In the genomic region with DNA sequence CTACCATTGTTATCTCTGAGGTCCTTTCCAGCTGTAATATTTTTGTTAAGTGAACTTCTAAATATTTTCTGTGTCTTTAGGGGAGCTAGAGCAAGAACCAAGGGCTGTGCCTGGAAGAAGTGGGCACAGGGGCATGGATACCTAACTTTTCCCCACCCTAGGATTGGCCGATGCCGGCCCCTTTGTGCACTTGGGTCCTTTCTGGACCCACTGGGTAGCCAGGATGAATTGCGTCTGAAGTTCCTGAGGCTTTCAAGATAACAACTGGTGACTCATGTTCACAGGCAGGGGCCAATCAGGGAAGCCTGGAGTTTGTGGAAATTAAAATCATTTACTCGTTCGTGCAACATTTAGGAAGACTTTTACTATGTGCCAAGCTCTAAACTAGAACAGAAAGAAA, we compare ENCODE assay signal across 8 cellular contexts. TPM values are rescaled to one million over a fixed set of nuclear protein-coding genes. Genes with fewer than 3 reads are reported as not detected.
DNase-seq lines count a peak whose midpoint lies in the region; ATAC-seq and TF ChIP-seq lines count a peak whose summit lies in the region.

No MANE protein-coding gene starts in this region.

- H3K4me1 ChIP-seq in ACC112 (ENCODE audit: control insufficient read depth, insufficient read depth, low read length, unreplicated experiment) (peaks cover 7% of the 10 kb centered on the region), mucosa of rectum (ENCODE audit: control insufficient read depth in 2 of 2, insufficient read depth in 2 of 2, low read length in 2 of 2) (peaks cover 13% of the 10 kb centered on the region in 2 donors)

- H3K4me3 ChIP-seq in ACC112 (ENCODE audit: low read depth, low read length) (peak overlapping the region; percentile 100), HL-60 (replicated peaks; ENCODE audit: insufficient read depth, low read length) (peak overlapping the region; percentile 83), astrocyte of the cerebellum (ENCODE audit: low read depth, low read length) (peak overlapping the region; percentile 97), mucosa of rectum (ENCODE audit: low read length in 2 of 2) (peak overlapping the region; percentile 96)

- no peaks in the 10 kb centered on the region for H3K27me3 ChIP-seq in ACC112 (ENCODE audit: insufficient read depth, low read length)
- no peaks in the 10 kb centered on the region for H3K27me3 ChIP-seq in HL-60 (ENCODE audit: insufficient read depth, poor library complexity, severe bottlenecking)
- no peaks in the 10 kb centered on the region for H3K27me3 ChIP-seq in mucosa of rectum (ENCODE audit: control insufficient read depth in 2 of 2, insufficient read depth in 2 of 2, low read length in 2 of 2)

- peaks cover 14% of the 10 kb centered on the region for H3K79me2 ChIP-seq in ACC112 (ENCODE audit: control insufficient read depth, insufficient read depth, low read length, unreplicated experiment)

- in situ Hi-C loops in astrocyte of the cerebellum (cut with HindIII; ENCODE audit: low sequenced_read_pairs), result no loop called here

- ATAC-seq in GM21528 (IDR thresholded peaks at IDR 0.05; ENCODE audit: low FRiP score, unreplicated experiment), result no peak

- peak overlapping the region; percentile 90 for H2AFZ ChIP-seq in ACC112 (ENCODE audit: low read length, unreplicated experiment)

- H3K36me3 ChIP-seq in ACC112 (ENCODE audit: insufficient read depth, low read length) (peaks cover under 1% of the 10 kb centered on the region; the same call in 1 of the 2 replicates), mucosa of rectum (ENCODE audit: control insufficient read depth in 2 of 2, insufficient read depth in 2 of 2, low read length in 2 of 2) (peaks cover 0 to 7% of the 10 kb centered on the region in 2 donors)

- no peaks in the 10 kb centered on the region for H3K9me3 ChIP-seq in mucosa of rectum (ENCODE audit: control insufficient read depth in 2 of 2, low read length in 2 of 2)

- H3K27ac ChIP-seq in ACC112 (ENCODE audit: low read depth, low read length), result no peak overlapping the region
- H3K27ac ChIP-seq in HL-60 (replicated peaks), result peak overlapping the region; percentile 74; the same call in 1 of the 2 replicates
- no peak overlapping the region for H3K27ac ChIP-seq in mucosa of rectum (ENCODE audit: low read depth in 2 of 2, low read length in 2 of 2)

- no peak for TF ChIP-seq CTCF in HL-60 (IDR thresholded peaks at IDR 0.05; ENCODE audit: insufficient read depth, low read length)
- no peak for TF ChIP-seq CTCF in astrocyte of the cerebellum (IDR thresholded peaks at IDR 0.05; ENCODE audit: low read depth, low read length, missing control alignments)

- peak overlapping the region in 1 of 2 donors; percentile 80 for H3K9ac ChIP-seq in mucosa of rectum (ENCODE audit: low read depth in 1 of 2, low read length in 2 of 2)

- DNase-seq in HL-60 (ENCODE audit: low read depth in 1 of 2, low spot score in 1 of 2) (no peak), astrocyte of the cerebellum (ENCODE audit: low read depth) (no peak), ureter (ENCODE audit: low spot score) (no peak), NCI-H1092 treated with DMSO at 0.1 percent for 48 hours (lab: John Stamatoyannopoulos, UW) (no peak), ecto neural progenitor cell (ENCODE audit: low spot score) (no peak)

RNA-seq across cellular contexts. Expression of gene DPCD, which starts 0.8 kb away (rescaled TPM):
- total RNA-seq in ureter, result 18.0 TPM

RNA-seq across cellular contexts. Expression of gene POLL, which starts 0.8 kb away (rescaled TPM):
- 35.9 TPM for total RNA-seq in ureter
